33 cellular contexts compared by ENCODE assay signal in the genomic region with DNA sequence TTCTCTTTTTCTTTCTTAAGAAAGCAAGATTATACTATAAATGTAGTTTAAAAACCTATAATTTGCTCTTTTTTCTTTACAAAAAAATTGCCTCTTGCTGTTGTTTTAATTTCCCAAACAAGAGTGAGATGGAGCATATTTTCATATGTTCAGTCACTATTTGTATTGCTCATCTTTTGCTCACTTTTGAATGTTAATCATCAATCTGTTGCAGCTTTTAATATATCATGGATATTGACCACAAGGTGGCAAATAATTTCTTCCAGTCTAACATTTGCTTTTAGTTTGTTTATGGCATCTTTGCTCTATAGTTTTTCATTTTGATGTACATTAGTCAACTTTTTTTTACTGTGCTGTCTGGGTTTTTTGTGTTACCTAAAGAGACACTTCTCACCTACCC.
"Had no signal": no experiment of that assay in that cellular context is flagged by ENCODE, and none has a peak within 500 bp of the region (broad histone marks: within the 10 kb centered on the region; RNA-seq: fewer than 3 reads in every experiment).

No MANE protein-coding gene starts in this region.

- H3K9me3 Mint-ChIP-seq: activated naive CD4-positive, alpha-beta T cell treated with anti-CD3 and anti-CD28 coated beads, Interleukin-2, amount 50 U/mL, for 24 hours; activated naive CD8-positive, alpha-beta T cell treated with anti-CD3 and anti-CD28 coated beads, Interleukin-2, amount 10 ng/mL, durations not matched to agents 7 days and 5 days; activated T-helper 1 cell treated with anti-CD3 and anti-CD28 coated beads, Interleukin-12 subunit alpha, Interleukin-12 subunit beta, Interleukin-2, Interleukin-4 antibody, amounts not matched to agents 30 ng/mL and 10 ng/mL and 1 ng/mL, durations not matched to agents 14 hours and 24 hours and 36 hours; activated T-helper 2 cell treated with anti-CD3 and anti-CD28 coated beads, Interferon-gamma antibody, Interleukin-2, Interleukin-4, amounts not matched to agents 10 μg/mL and 5 μg/mL and 100 μg/mL, durations not matched to agents 14 hours and 24 hours and 36 hours had no signal

- H3K27ac Mint-ChIP-seq: activated CD4-positive, alpha-beta memory T cell treated with anti-CD3 and anti-CD28 coated beads for 36 hours; activated CD4-positive, alpha-beta T cell treated with anti-CD3 and anti-CD28 coated beads for 36 hours; activated CD4-positive, alpha-beta T cell treated with anti-CD3 and anti-CD28 coated beads, Interleukin-2, amount 10 ng/mL, durations not matched to agents 24 days and 14 days; activated CD8-positive, alpha-beta memory T cell treated with anti-CD3 and anti-CD28 coated beads, Interleukin-2, amount 10 ng/mL, durations not matched to agents 7 days and 5 days; activated CD8-positive, alpha-beta T cell treated with anti-CD3 and anti-CD28 coated beads, Interleukin-2, amount 10 ng/mL, durations not matched to agents 7 days and 5 days; activated naive CD4-positive, alpha-beta T cell treated with anti-CD3 and anti-CD28 coated beads for 36 hours; activated naive CD4-positive, alpha-beta T cell treated with anti-CD3 and anti-CD28 coated beads, Interleukin-2, amount 50 U/mL, for 24 hours; activated naive CD8-positive, alpha-beta T cell treated with anti-CD3 and anti-CD28 coated beads, Interleukin-2, amount 10 ng/mL, durations not matched to agents 7 days and 5 days; activated T-helper 1 cell treated with anti-CD3 and anti-CD28 coated beads, Interleukin-12 subunit alpha, Interleukin-12 subunit beta, Interleukin-2, Interleukin-4 antibody, amounts not matched to agents 30 ng/mL and 10 ng/mL and 1 ng/mL, durations not matched to agents 14 hours and 24 hours and 36 hours; activated T-helper 2 cell treated with anti-CD3 and anti-CD28 coated beads, Interferon-gamma antibody, Interleukin-2, Interleukin-4, amounts not matched to agents 10 μg/mL and 5 μg/mL and 100 μg/mL, durations not matched to agents 14 hours and 24 hours and 36 hours; brain had no signal

- H3K4me1 ChIP-seq: breast epithelium, esophagus squamous epithelium had no signal

- H3K36me3 Mint-ChIP-seq: activated CD4-positive, alpha-beta memory T cell treated with anti-CD3 and anti-CD28 coated beads for 36 hours; activated CD8-positive, alpha-beta memory T cell treated with anti-CD3 and anti-CD28 coated beads, Interleukin-2, amount 10 ng/mL, durations not matched to agents 7 days and 5 days; activated naive CD4-positive, alpha-beta T cell treated with anti-CD3 and anti-CD28 coated beads, Interleukin-2, amount 50 U/mL, for 24 hours; activated naive CD8-positive, alpha-beta T cell treated with anti-CD3 and anti-CD28 coated beads, Interleukin-2, amount 10 ng/mL, durations not matched to agents 7 days and 5 days; brain had no signal

- H3K27ac ChIP-seq: ascending aorta, breast epithelium, epithelial cell of prostate, esophagus squamous epithelium, WERI-Rb-1 had no signal

- ATAC-seq: activated CD4-positive, alpha-beta T cell treated with anti-CD3 and anti-CD28 coated beads for 36 hours; activated CD8-positive, alpha-beta memory T cell treated with anti-CD3 and anti-CD28 coated beads, Interleukin-2, amount 10 ng/mL, durations not matched to agents 7 days and 5 days; activated CD8-positive, alpha-beta T cell treated with anti-CD3 and anti-CD28 coated beads, Interleukin-2, amount 10 ng/mL, durations not matched to agents 7 days and 5 days had no signal

- H3K4me3 Mint-ChIP-seq: activated CD4-positive, alpha-beta memory T cell treated with anti-CD3 and anti-CD28 coated beads for 36 hours; activated CD4-positive, alpha-beta T cell treated with anti-CD3 and anti-CD28 coated beads for 36 hours; activated CD4-positive, alpha-beta T cell treated with anti-CD3 and anti-CD28 coated beads, Interleukin-2, amount 10 ng/mL, durations not matched to agents 24 days and 14 days; activated CD8-positive, alpha-beta memory T cell treated with anti-CD3 and anti-CD28 coated beads, Interleukin-2, amount 10 ng/mL, durations not matched to agents 7 days and 5 days; activated CD8-positive, alpha-beta T cell treated with anti-CD3 and anti-CD28 coated beads, Interleukin-2, amount 10 ng/mL, durations not matched to agents 7 days and 5 days; activated naive CD4-positive, alpha-beta T cell treated with anti-CD3 and anti-CD28 coated beads for 36 hours; activated naive CD4-positive, alpha-beta T cell treated with anti-CD3 and anti-CD28 coated beads, Interleukin-2, amount 50 U/mL, for 24 hours; activated naive CD8-positive, alpha-beta T cell treated with anti-CD3 and anti-CD28 coated beads, Interleukin-2, amount 10 ng/mL, durations not matched to agents 7 days and 5 days; activated T-helper 1 cell treated with anti-CD3 and anti-CD28 coated beads, Interleukin-12 subunit alpha, Interleukin-12 subunit beta, Interleukin-2, Interleukin-4 antibody, amounts not matched to agents 30 ng/mL and 10 ng/mL and 1 ng/mL, durations not matched to agents 14 hours and 24 hours and 36 hours; brain; central memory CD8-positive, alpha-beta T cell had no signal

- DNase-seq: activated CD4-positive, alpha-beta memory T cell treated with anti-CD3 and anti-CD28 coated beads for 36 hours; activated CD4-positive, alpha-beta T cell treated with anti-CD3 and anti-CD28 coated beads for 36 hours; activated CD4-positive, alpha-beta T cell treated with anti-CD3 and anti-CD28 coated beads, Interleukin-2, amount 10 ng/mL, durations not matched to agents 24 days and 14 days; activated CD4-positive, CD25-positive, alpha-beta regulatory T cell; activated CD4-positive, CD25-positive, alpha-beta regulatory T cell treated with anti-CD3 and anti-CD28 coated beads, Interleukin-2, amount 50 U/mL, for 72 hours; activated CD8-positive, alpha-beta memory T cell treated with anti-CD3 and anti-CD28 coated beads, Interleukin-2, amount 10 ng/mL, durations not matched to agents 7 days and 5 days; activated CD8-positive, alpha-beta memory T cell treated with anti-CD3 and anti-CD28 coated beads, Interleukin-2, amount 50 U/mL, for 4 hours; activated CD8-positive, alpha-beta T cell treated with anti-CD3 and anti-CD28 coated beads, Interleukin-2, amount 10 ng/mL, durations not matched to agents 7 days and 5 days; activated effector memory CD4-positive, alpha-beta T cell treated with anti-CD3 and anti-CD28 coated beads, Interleukin-2, amount 50 U/mL, for 16 hours; activated naive CD4-positive, alpha-beta T cell treated with anti-CD3 and anti-CD28 coated beads for 36 hours; activated naive CD8-positive, alpha-beta T cell treated with anti-CD3 and anti-CD28 coated beads, Interleukin-2, amount 10 ng/mL, durations not matched to agents 7 days and 5 days; activated T-cell treated with anti-CD3 and anti-CD28 coated beads, Interleukin-2, amount 50 U/mL, for 1 hour; activated T-cell treated with anti-CD3 and anti-CD28 coated beads, Interleukin-2, amount 50 U/mL, for 48 hours; cortex of kidney; dermis blood vessel endothelial cell; effector CD8-positive, alpha-beta T cell; esophagus squamous epithelium; head of caudate nucleus; T-helper 2 cell; WERI-Rb-1 had no signal

- H3K4me1 Mint-ChIP-seq: activated CD4-positive, alpha-beta T cell treated with anti-CD3 and anti-CD28 coated beads for 36 hours; activated CD4-positive, alpha-beta T cell treated with anti-CD3 and anti-CD28 coated beads, Interleukin-2, amount 10 ng/mL, durations not matched to agents 24 days and 14 days; activated CD8-positive, alpha-beta memory T cell treated with anti-CD3 and anti-CD28 coated beads, Interleukin-2, amount 10 ng/mL, durations not matched to agents 7 days and 5 days; activated naive CD4-positive, alpha-beta T cell treated with anti-CD3 and anti-CD28 coated beads, Interleukin-2, amount 50 U/mL, for 24 hours; activated naive CD8-positive, alpha-beta T cell treated with anti-CD3 and anti-CD28 coated beads, Interleukin-2, amount 10 ng/mL, durations not matched to agents 7 days and 5 days; central memory CD8-positive, alpha-beta T cell had no signal

- H3K36me3 ChIP-seq: ascending aorta, breast epithelium, esophagus squamous epithelium, WERI-Rb-1 had no signal

- H3K27me3 ChIP-seq: ascending aorta, breast epithelium, esophagus squamous epithelium had no signal

- H3K9me3 ChIP-seq: ascending aorta, breast epithelium, esophagus squamous epithelium had no signal

- FAIRE-seq: colon, endometrium, endothelial cell of umbilical vein, frontal cortex, TTC549 had no signal

- H3K4me3 ChIP-seq: ascending aorta, breast epithelium, esophagus squamous epithelium had no signal

- H3K27me3 Mint-ChIP-seq: activated CD4-positive, alpha-beta memory T cell treated with anti-CD3 and anti-CD28 coated beads for 36 hours; activated CD4-positive, alpha-beta T cell treated with anti-CD3 and anti-CD28 coated beads for 36 hours; activated CD4-positive, alpha-beta T cell treated with anti-CD3 and anti-CD28 coated beads, Interleukin-2, amount 10 ng/mL, durations not matched to agents 24 days and 14 days; activated CD8-positive, alpha-beta memory T cell treated with anti-CD3 and anti-CD28 coated beads, Interleukin-2, amount 10 ng/mL, durations not matched to agents 7 days and 5 days; activated naive CD4-positive, alpha-beta T cell treated with anti-CD3 and anti-CD28 coated beads, Interleukin-2, amount 50 U/mL, for 24 hours; activated naive CD8-positive, alpha-beta T cell treated with anti-CD3 and anti-CD28 coated beads, Interleukin-2, amount 10 ng/mL, durations not matched to agents 7 days and 5 days; brain; central memory CD8-positive, alpha-beta T cell had no signal
